34 cellular contexts compared by ENCODE assay signal in genomic region chr5:79890871-79891249, GRCh38.
"Had no signal": no experiment of that assay in that cellular context is flagged by ENCODE, and none has a peak within 500 bp of the region (broad histone marks: within the 10 kb centered on the region; RNA-seq: fewer than 3 reads in every experiment).

No MANE protein-coding gene starts in this region.

- H3K4me3 ChIP-seq: adrenal gland, cardiac muscle cell, coronary artery, dorsolateral prefrontal cortex, gastroesophageal sphincter, right lobe of liver, testis, uterus had no signal

- H3K9me3 ChIP-seq: adrenal gland, right lobe of liver, testis, uterus had no signal

- H3K4me3 Mint-ChIP-seq: activated CD4-positive, alpha-beta memory T cell treated with anti-CD3 and anti-CD28 coated beads for 36 hours; activated CD4-positive, alpha-beta T cell treated with anti-CD3 and anti-CD28 coated beads, Interleukin-2, amount 10 ng/mL, durations not matched to agents 24 days and 14 days; activated naive CD4-positive, alpha-beta T cell treated with anti-CD3 and anti-CD28 coated beads for 36 hours; activated naive CD8-positive, alpha-beta T cell treated with anti-CD3 and anti-CD28 coated beads for 36 hours; activated T-helper 1 cell treated with anti-CD3 and anti-CD28 coated beads, Interleukin-12 subunit alpha, Interleukin-12 subunit beta, Interleukin-2, Interleukin-4 antibody, amounts not matched to agents 30 ng/mL and 10 ng/mL and 1 ng/mL, durations not matched to agents 14 hours and 24 hours and 36 hours; brain; immature natural killer cell; mesothelial cell of epicardium; T-helper 17 cell had no signal

- ATAC-seq: gastroesophageal sphincter; left colon; right lobe of liver; stimulated activated naive CD8-positive, alpha-beta T cell treated with anti-CD3 and anti-CD28 coated beads, Interleukin-15, Interleukin-2, amounts not matched to agents 100 U/mL and 50 U/mL, for 24 hours; T-helper 17 cell had no signal

- H3K9me3 Mint-ChIP-seq: activated naive CD4-positive, alpha-beta T cell treated with anti-CD3 and anti-CD28 coated beads for 36 hours; activated naive CD8-positive, alpha-beta T cell treated with anti-CD3 and anti-CD28 coated beads for 36 hours had no signal

- H3K27ac Mint-ChIP-seq: activated CD4-positive, alpha-beta memory T cell treated with anti-CD3 and anti-CD28 coated beads for 36 hours; activated CD4-positive, alpha-beta T cell treated with anti-CD3 and anti-CD28 coated beads, Interleukin-2, amount 10 ng/mL, durations not matched to agents 24 days and 14 days; activated naive CD4-positive, alpha-beta T cell treated with anti-CD3 and anti-CD28 coated beads for 36 hours; activated naive CD8-positive, alpha-beta T cell treated with anti-CD3 and anti-CD28 coated beads for 36 hours; activated T-helper 1 cell treated with anti-CD3 and anti-CD28 coated beads, Interleukin-12 subunit alpha, Interleukin-12 subunit beta, Interleukin-2, Interleukin-4 antibody, amounts not matched to agents 30 ng/mL and 10 ng/mL and 1 ng/mL, durations not matched to agents 14 hours and 24 hours and 36 hours; brain; immature natural killer cell; mesothelial cell of epicardium; T-helper 17 cell had no signal

- H3K36me3 Mint-ChIP-seq: activated CD4-positive, alpha-beta memory T cell treated with anti-CD3 and anti-CD28 coated beads for 36 hours; activated naive CD8-positive, alpha-beta T cell treated with anti-CD3 and anti-CD28 coated beads for 36 hours; brain; immature natural killer cell; mesothelial cell of epicardium had no signal

- H3K36me3 ChIP-seq: adrenal gland, cardiac muscle cell, gastroesophageal sphincter, right lobe of liver, uterus had no signal

- H3K27ac ChIP-seq: adrenal gland, cardiac muscle cell, coronary artery, gastroesophageal sphincter, right lobe of liver, testis, uterus had no signal

- H3K27me3 ChIP-seq: cardiac muscle cell, right lobe of liver, testis, uterus had no signal

- H3K4me1 Mint-ChIP-seq: activated naive CD8-positive, alpha-beta T cell treated with anti-CD3 and anti-CD28 coated beads for 36 hours; brain; immature natural killer cell; T-helper 17 cell had no signal

- H3K4me1 ChIP-seq: adrenal gland, gastroesophageal sphincter, right lobe of liver, testis, uterus had no signal

- DNase-seq: activated CD4-positive, alpha-beta memory T cell treated with anti-CD3 and anti-CD28 coated beads for 36 hours; activated CD4-positive, alpha-beta T cell treated with anti-CD3 and anti-CD28 coated beads, Interleukin-2, amount 10 ng/mL, durations not matched to agents 24 days and 14 days; activated CD4-positive, CD25-positive, alpha-beta regulatory T cell treated with anti-CD3 and anti-CD28 coated beads, Interleukin-2, amount 50 U/mL, for 72 hours; activated CD8-positive, alpha-beta memory T cell treated with anti-CD3 and anti-CD28 coated beads, Interleukin-2, amount 50 U/mL, for 4 hours; activated effector memory CD4-positive, alpha-beta T cell treated with anti-CD3 and anti-CD28 coated beads, Interleukin-2, amount 50 U/mL, for 16 hours; activated naive CD4-positive, alpha-beta T cell treated with anti-CD3 and anti-CD28 coated beads for 36 hours; activated naive CD8-positive, alpha-beta T cell treated with anti-CD3 and anti-CD28 coated beads for 36 hours; activated T-cell treated with anti-CD3 and anti-CD28 coated beads, Interleukin-2, amount 50 U/mL, for 1 hour; aorta; cerebellar nuclear complex; dorsolateral prefrontal cortex; effector memory CD4-positive, alpha-beta T cell; erythroblast; hippocampal formation; immature natural killer cell; kidney; left colon; naive B cell; right lobe of liver; stimulated activated CD4-positive, alpha-beta T cell treated with anti-CD3 and anti-CD28 coated beads, Interleukin-12 subunit alpha, Interleukin-12 subunit beta, amount 100 ng/mL, for 4 hours; stimulated activated CD4-positive, alpha-beta T cell treated with anti-CD3 and anti-CD28 coated beads, Interleukin-4, amount 100 ng/mL, for 1 hour; stimulated activated naive CD8-positive, alpha-beta T cell treated with anti-CD3 and anti-CD28 coated beads, Interleukin-15, Interleukin-2, amounts not matched to agents 100 U/mL and 50 U/mL, for 24 hours; T-helper 17 cell; T1000; testis; trophoblast cell; uterus had no signal
